In genomic region chr21:41475714-41476405, GRCh38 we compare ENCODE assay signal across 23 cellular contexts. TPM values are rescaled to one million over a fixed set of nuclear protein-coding genes. Genes with fewer than 3 reads are reported as not detected.
"Had no signal": no experiment of that assay in that cellular context is flagged by ENCODE, and none has a peak within 500 bp of the region (broad histone marks: within the 10 kb centered on the region; RNA-seq: fewer than 3 reads in every experiment).

No MANE protein-coding gene starts in this region.

- H3K4me3 ChIP-seq: esophagus squamous epithelium, gastrocnemius medialis, upper lobe of left lung had no signal

- ATAC-seq: activated naive CD4-positive, alpha-beta T cell treated with anti-CD3 and anti-CD28 coated beads, Interleukin-2, amount 50 U/mL, for 72 hours; activated T-helper 17 cell treated with anti-CD3 and anti-CD28 coated beads, Interleukin-2, amount 50 U/mL, for 72 hours; gastrocnemius medialis had no signal

- H3K4me1 ChIP-seq: esophagus squamous epithelium, gastrocnemius medialis had no signal

- H3K36me3 ChIP-seq: gastrocnemius medialis had no signal

- H3K27ac ChIP-seq: esophagus squamous epithelium, gastrocnemius medialis, upper lobe of left lung had no signal

- DNase-seq: activated CD4-positive, alpha-beta T cell treated with anti-CD3 and anti-CD28 coated beads, Interleukin-2, amount 10 ng/mL, durations not matched to agents 7 days and 5 days; activated CD4-positive, CD25-positive, alpha-beta regulatory T cell treated with anti-CD3 and anti-CD28 coated beads, Interleukin-2, amount 50 U/mL, for 72 hours; activated T-cell treated with anti-CD3 and anti-CD28 coated beads, Interleukin-2, amount 50 U/mL, for 24 hours; cerebellar nuclear complex; cortex of kidney; endodermal cell; esophagus squamous epithelium; gastrocnemius medialis; head of caudate nucleus; hypothalamus; mesenchymal stem cell; naive B cell; stimulated activated CD4-positive, alpha-beta T cell treated with anti-CD3 and anti-CD28 coated beads, Interleukin-4, amount 100 ng/mL, for 1 hour; stimulated activated naive CD4-positive, alpha-beta T cell; SW 1271; upper lobe of left lung had no signal

- H3K9me3 ChIP-seq: esophagus squamous epithelium, gastrocnemius medialis, upper lobe of left lung had no signal

- H3K27me3 ChIP-seq: upper lobe of left lung had no signal

RNA-seq across cellular contexts. Expression of gene TMPRSS2, which starts 32.1 kb away (rescaled TPM):
- total RNA-seq: activated CD4-positive, alpha-beta T cell treated with anti-CD3 and anti-CD28 coated beads, Interleukin-2, amount 10 ng/mL, durations not matched to agents 7 days and 5 days; activated naive CD4-positive, alpha-beta T cell treated with anti-CD3 and anti-CD28 coated beads, Interleukin-2, amount 50 U/mL, for 72 hours; activated T-helper 17 cell treated with anti-CD3 and anti-CD28 coated beads, Interleukin-2, amount 50 U/mL, for 72 hours; aorta; mononuclear cell; neural crest cell; omental fat pad; T-helper 2 cell treated with Interferon-gamma antibody and Interleukin-4, amounts not matched to agents 100 ng/mL and 5 ng/mL, for 36 hours had no signal
